Comparison of ENCODE assay signal across 11 cellular contexts in genomic region chr19:7978196-7978825, GRCh38.
"Had no signal": no experiment of that assay in that cellular context is flagged by ENCODE, and none has a peak within 500 bp of the region (broad histone marks: within the 10 kb centered on the region; RNA-seq: fewer than 3 reads in every experiment).

No MANE protein-coding gene starts in this region.

- H3K9me3 Mint-ChIP-seq: activated naive CD8-positive, alpha-beta T cell treated with anti-CD3 and anti-CD28 coated beads for 36 hours; activated T-cell treated with anti-CD3 and anti-CD28 coated beads, Interleukin-2, amount 50 U/mL, for 4 hours had no signal

- H3K9ac ChIP-seq: parathyroid adenoma had no signal

- H3K4me3 ChIP-seq: dorsolateral prefrontal cortex, esophagus muscularis mucosa, tibial nerve, vagina had no signal

- H3K4me1 ChIP-seq: vagina had no signal

- H3K27ac Mint-ChIP-seq: activated naive CD8-positive, alpha-beta T cell treated with anti-CD3 and anti-CD28 coated beads for 36 hours had no signal

- H3K27me3 ChIP-seq: dorsolateral prefrontal cortex, esophagus muscularis mucosa, tibial nerve, vagina had no signal

- DNase-seq: activated gamma-delta T cell; activated naive CD8-positive, alpha-beta T cell treated with anti-CD3 and anti-CD28 coated beads for 36 hours; activated T-cell treated with anti-CD3 and anti-CD28 coated beads, Interleukin-2, amount 50 U/mL, for 4 hours; anterior cingulate cortex; midbrain; T-helper 2 cell had no signal

- H2AFZ ChIP-seq: parathyroid adenoma had no signal

- H3K27me3 Mint-ChIP-seq: activated naive CD8-positive, alpha-beta T cell treated with anti-CD3 and anti-CD28 coated beads for 36 hours had no signal

- H3K27ac ChIP-seq: esophagus muscularis mucosa, parathyroid adenoma, tibial nerve, vagina had no signal

- H3K4me3 Mint-ChIP-seq: activated naive CD8-positive, alpha-beta T cell treated with anti-CD3 and anti-CD28 coated beads for 36 hours; activated T-cell treated with anti-CD3 and anti-CD28 coated beads, Interleukin-2, amount 50 U/mL, for 4 hours had no signal

- H3K9me3 ChIP-seq: esophagus muscularis mucosa, tibial nerve, vagina had no signal

- ATAC-seq: activated T-cell treated with anti-CD3 and anti-CD28 coated beads, Interleukin-2, amount 50 U/mL, for 4 hours had no signal

- H3K4me1 Mint-ChIP-seq: activated naive CD8-positive, alpha-beta T cell treated with anti-CD3 and anti-CD28 coated beads for 36 hours had no signal
